8 cellular contexts compared by ENCODE assay signal in the genomic region with DNA sequence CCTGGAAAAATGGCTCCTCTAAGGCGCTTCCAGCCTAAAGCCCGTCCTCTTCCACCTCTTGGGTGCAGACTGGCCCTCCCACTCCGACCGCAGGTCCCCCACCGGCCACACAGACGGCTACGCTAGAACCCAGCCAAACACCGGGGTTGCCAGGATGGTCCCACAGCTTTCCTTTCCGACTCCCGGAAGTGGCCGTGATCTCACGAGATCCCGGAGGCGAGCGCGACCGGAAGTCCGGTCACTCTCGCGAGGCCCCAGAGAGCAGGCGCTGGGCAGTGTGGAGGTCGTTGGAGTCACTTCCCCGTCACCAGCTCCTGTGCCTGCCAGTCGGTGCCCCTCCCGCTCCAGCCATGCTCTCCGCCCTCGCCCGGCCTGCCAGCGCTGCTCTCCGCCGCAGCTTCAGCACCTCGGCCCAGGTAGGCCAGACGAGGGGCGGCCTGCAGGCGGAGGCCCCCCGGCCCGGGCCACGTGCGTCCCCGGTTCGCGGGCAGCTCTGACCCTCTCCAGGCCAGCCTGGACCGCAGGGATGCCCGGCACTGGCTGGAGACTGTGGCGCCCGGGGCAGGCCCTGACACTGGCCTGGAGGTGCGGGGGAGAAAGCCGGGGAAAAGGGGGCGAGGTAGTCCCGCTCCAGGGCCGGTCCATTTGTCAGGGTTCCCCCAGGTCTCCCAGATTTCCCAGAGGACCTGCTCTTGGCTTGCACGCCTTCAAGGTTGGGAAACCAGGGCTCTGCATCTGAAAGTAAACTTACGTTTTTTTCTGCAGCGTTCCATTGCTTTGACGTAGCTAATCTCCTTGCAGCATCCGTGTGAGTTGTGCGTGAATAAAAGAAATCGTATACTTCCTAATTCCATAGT. TPM values are rescaled to one million over a fixed set of nuclear protein-coding genes. Genes with fewer than 3 reads are reported as not detected.
DNase-seq lines count a peak whose midpoint lies in the region; ATAC-seq and TF ChIP-seq lines count a peak whose summit lies in the region.

A gene with protein sequence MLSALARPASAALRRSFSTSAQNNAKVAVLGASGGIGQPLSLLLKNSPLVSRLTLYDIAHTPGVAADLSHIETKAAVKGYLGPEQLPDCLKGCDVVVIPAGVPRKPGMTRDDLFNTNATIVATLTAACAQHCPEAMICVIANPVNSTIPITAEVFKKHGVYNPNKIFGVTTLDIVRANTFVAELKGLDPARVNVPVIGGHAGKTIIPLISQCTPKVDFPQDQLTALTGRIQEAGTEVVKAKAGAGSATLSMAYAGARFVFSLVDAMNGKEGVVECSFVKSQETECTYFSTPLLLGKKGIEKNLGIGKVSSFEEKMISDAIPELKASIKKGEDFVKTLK (plus strand): TSS at position 296 of the 857 bp plus-strand sequence. CDS start 55 bp downstream, at position 351.
A gene with protein sequence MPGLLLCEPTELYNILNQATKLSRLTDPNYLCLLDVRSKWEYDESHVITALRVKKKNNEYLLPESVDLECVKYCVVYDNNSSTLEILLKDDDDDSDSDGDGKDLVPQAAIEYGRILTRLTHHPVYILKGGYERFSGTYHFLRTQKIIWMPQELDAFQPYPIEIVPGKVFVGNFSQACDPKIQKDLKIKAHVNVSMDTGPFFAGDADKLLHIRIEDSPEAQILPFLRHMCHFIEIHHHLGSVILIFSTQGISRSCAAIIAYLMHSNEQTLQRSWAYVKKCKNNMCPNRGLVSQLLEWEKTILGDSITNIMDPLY (minus strand): TSS at position 190 of the 857 bp plus-strand sequence. CDS start 17,477 bp downstream, outside the sequence.

- H3K27ac Mint-ChIP-seq in Caco-2 (ENCODE audit: unreplicated experiment) (peak within 1 kb of the TSS; percentile 99), memory B cell (peak within 1 kb of the TSS; percentile 90)
- peak within 1 kb of the TSS; percentile 97 to 98 for H3K27ac Mint-ChIP-seq in effector memory CD8-positive, alpha-beta T cell

- intact Hi-C loops in Caco-2 (cut with micrococcal nuclease; ENCODE audit: unreplicated experiment) = loop anchor here (5.0 kb wide), 2 partner anchors 56 to 84 kb away; partner anchors contain the start of gene TMEM120A

- ATAC-seq in GM21367 (IDR thresholded peaks at IDR 0.05; ENCODE audit: unreplicated experiment) (peak; percentile 94), memory B cell (ENCODE audit: low read depth) (peak; percentile 83)
- ATAC-seq in effector memory CD8-positive, alpha-beta T cell (replicated peaks) = peak; percentile 89

- no peaks in the 10 kb centered on the region for H3K9me3 ChIP-seq in Caco-2

- H3K27me3 Mint-ChIP-seq in Caco-2 (ENCODE audit: insufficient read depth, unreplicated experiment) = no peaks in the 10 kb centered on the region
- H3K27me3 Mint-ChIP-seq in effector memory CD8-positive, alpha-beta T cell = no peaks in the 10 kb centered on the region
- H3K27me3 Mint-ChIP-seq in memory B cell = no peaks in the 10 kb centered on the region

- H3K36me3 ChIP-seq in Caco-2 (ENCODE audit: control insufficient read depth, insufficient read depth, low read length) = no peaks in the 10 kb centered on the region; the same call in 1 of the 2 replicates

- H3K4me3 Mint-ChIP-seq in Caco-2 (ENCODE audit: unreplicated experiment) (peak within 1 kb of the TSS; percentile 100), memory B cell (peak within 1 kb of the TSS; percentile 90)
- peak within 1 kb of the TSS; percentile 93 to 98 for H3K4me3 Mint-ChIP-seq in effector memory CD8-positive, alpha-beta T cell

- BruUV-seq in Caco-2 (replicated peaks; lab: Mats Ljungman, UMichigan) = TSS peak; percentile 69

- TF ChIP-seq CTCF in Caco-2 (IDR thresholded peaks at IDR 0.05; ENCODE audit: insufficient read depth in 1 of 2, low read depth in 1 of 2, low read length in 1 of 2, severe bottlenecking in 1 of 2, unreplicated experiment in 1 of 2) = no peak

- H3K27me3 ChIP-seq in Caco-2 (replicated peaks; ENCODE audit: control insufficient read depth, insufficient read depth, low read length) = no peaks in the 10 kb centered on the region

- peaks cover 13% of the 10 kb centered on the region for H3K4me1 ChIP-seq in Caco-2

- POLR2A ChIA-PET in Caco-2 (lab: Charles Lee) = interaction anchor here (0.6 to 1.2 kb wide), 14 partner anchors 9 to 214 kb away, joined by 3 to 14 read pairs (median 4); partner anchors contain the start of genes POR and TMEM120A

- CTCF ChIA-PET in Caco-2 (lab: Charles Lee) = interaction anchor here (0.8 to 1.2 kb wide), 3 partner anchors 21 to 215 kb away, joined by 3 to 5 read pairs (median 4); no protein-coding TSS in a partner anchor

- peak within 1 kb of the TSS; percentile 77 for H3K4me3 ChIP-seq in Caco-2 (ENCODE audit: low read depth, low read length)

- H3K36me3 Mint-ChIP-seq in Caco-2 (ENCODE audit: insufficient read depth, unreplicated experiment) (peaks cover 56% of the 10 kb centered on the region), memory B cell (peaks cover 15% of the 10 kb centered on the region)
- peaks cover 28% of the 10 kb centered on the region for H3K36me3 Mint-ChIP-seq in effector memory CD8-positive, alpha-beta T cell (ENCODE audit: insufficient read depth)

- H3K4me1 Mint-ChIP-seq in Caco-2 (ENCODE audit: low read depth, unreplicated experiment) (peaks cover 22% of the 10 kb centered on the region), memory B cell (peaks cover 27% of the 10 kb centered on the region)
- peaks cover 36 to 39% of the 10 kb centered on the region in 2 donors for H3K4me1 Mint-ChIP-seq in effector memory CD8-positive, alpha-beta T cell (ENCODE audit: low read depth in 2 of 2)

- no peaks in the 10 kb centered on the region for H3K9me3 Mint-ChIP-seq in Caco-2 (ENCODE audit: unreplicated experiment)
- H3K9me3 Mint-ChIP-seq in effector memory CD8-positive, alpha-beta T cell = peaks cover 0 to 2% of the 10 kb centered on the region in 2 donors
- no peaks in the 10 kb centered on the region for H3K9me3 Mint-ChIP-seq in memory B cell

- DNase-seq in Caco-2 = peak; percentile 96 to 97
- DNase-seq in HT1080 (ENCODE audit: low read depth) = peak; percentile 98
- DNase-seq in NOMO-1 treated with dmso at 0.1 percent for 144 hours (lab: John Stamatoyannopoulos, UW; ENCODE audit: unreplicated experiment) = peak; percentile 100
- DNase-seq in activated CD8-positive, alpha-beta memory T cell treated with anti-CD3 and anti-CD28 coated beads for 48 hours (ENCODE audit: low read depth in 2 of 3, low spot score in 2 of 3) = peak; percentile 66 to 85 (median 82)
- DNase-seq in effector memory CD8-positive, alpha-beta T cell = peak; percentile 83 to 87 (median 85)
- DNase-seq in memory B cell (ENCODE audit: low spot score in 2 of 2) = peak; percentile 62 to 67
- peak; percentile 74 for DNase-seq in stimulated activated CD8-positive, alpha-beta memory T cell treated with anti-CD3 and anti-CD28 coated beads, Interleukin-12 subunit alpha, Interleukin-12 subunit beta, amount 100 ng/mL, for 1 hour (ENCODE audit: low read depth)

RNA-seq across cellular contexts. Expression of the first gene that starts in this region (rescaled TPM):
- total RNA-seq in Caco-2 (2022) = 302 and 313 TPM in 2 replicates
- total RNA-seq in HT1080 (2014; rRNA removed; shearing (Covaris generic)) = 236 and 349 TPM in 2 replicates
- 227 and 244 TPM in 2 replicates for polyA plus RNA-seq in HT1080 (2015; cell fraction: cytosol; rRNA removed)
- polyA plus RNA-seq in HT1080 (2015; cell fraction: nucleus; rRNA removed) = 170 and 192 TPM in 2 replicates

RNA-seq across cellular contexts. Expression of the second gene that starts in this region (rescaled TPM):
- 42.3 and 49.7 TPM in 2 replicates for total RNA-seq in Caco-2 (2022)
- 51.9 and 53.8 TPM in 2 replicates for total RNA-seq in HT1080 (2014; rRNA removed; shearing (Covaris generic))
- 64.6 and 68.9 TPM in 2 replicates for polyA plus RNA-seq in HT1080 (2015; cell fraction: cytosol; rRNA removed)
- polyA plus RNA-seq in HT1080 (2015; cell fraction: nucleus; rRNA removed) = 67.6 and 71.4 TPM in 2 replicates

Comparison
In these comparisons a context has a peak if more than half of its experiments do, and no peak if none do; other contexts are left out.
1. Peak in every context shown above with its lines: DNase-seq, ATAC-seq and H3K4me3 ChIP-seq.